In genomic region chr6:32680055-32680454, GRCh38 we compare ENCODE assay signal across 29 cellular contexts. TPM values are rescaled to one million over a fixed set of nuclear protein-coding genes. Genes with fewer than 3 reads are reported as not detected.
"Had no signal": no experiment of that assay in that cellular context is flagged by ENCODE, and none has a peak within 500 bp of the region (broad histone marks: within the 10 kb centered on the region; RNA-seq: fewer than 3 reads in every experiment).

No MANE protein-coding gene starts in this region.

- H3K4me1 Mint-ChIP-seq: nephron progenitor cell had no signal

- H3K4me3 Mint-ChIP-seq: naive thymus-derived CD8-positive, alpha-beta T cell; nephron progenitor cell; stimulated activated naive CD8-positive, alpha-beta T cell treated with anti-CD3 and anti-CD28 coated beads, Interleukin-15, amount 100 ng/mL, for 72 hours had no signal

- H3K9me3 ChIP-seq: heart left ventricle, ovary, psoas muscle, suprapubic skin, vagina had no signal

- ATAC-seq: foreskin keratinocyte; gastroesophageal sphincter; heart left ventricle; left cardiac atrium; left lung; naive thymus-derived CD8-positive, alpha-beta T cell; psoas muscle; right cardiac atrium; stimulated activated naive CD8-positive, alpha-beta T cell treated with anti-CD3 and anti-CD28 coated beads, Interleukin-15, amount 100 ng/mL, for 72 hours had no signal

- DNase-seq: effector CD8-positive, alpha-beta T cell; foreskin keratinocyte; heart left ventricle; left cardiac atrium; left lung; mesendoderm; midbrain; naive thymus-derived CD8-positive, alpha-beta T cell; nephron progenitor cell; occipital lobe; ovary; posterior cingulate gyrus; psoas muscle; right cardiac atrium; sigmoid colon; stimulated activated CD4-positive, alpha-beta T cell treated with anti-CD3 and anti-CD28 coated beads, Interleukin-4, amount 100 ng/mL, for 4 hours; stimulated activated naive CD4-positive, alpha-beta T cell; stimulated activated naive CD8-positive, alpha-beta T cell treated with anti-CD3 and anti-CD28 coated beads, Interleukin-15, amount 100 ng/mL, for 72 hours; trophoblast cell had no signal

- H3K27ac ChIP-seq: esophagus muscularis mucosa, foreskin keratinocyte, gastroesophageal sphincter, heart left ventricle, hepatocyte, left lung, ovary, psoas muscle, sigmoid colon, suprapubic skin, vagina had no signal

- H3K4me1 ChIP-seq: esophagus muscularis mucosa, foreskin keratinocyte, gastroesophageal sphincter, left lung, psoas muscle, sigmoid colon, suprapubic skin, vagina had no signal

- H3K27ac Mint-ChIP-seq: nephron progenitor cell had no signal

- H3K79me2 ChIP-seq: hepatocyte had no signal

- H2AFZ ChIP-seq: hepatocyte had no signal

- H3K36me3 ChIP-seq: esophagus muscularis mucosa, gastroesophageal sphincter, heart left ventricle, left lung, ovary, sigmoid colon, suprapubic skin, vagina had no signal

- H3K27me3 ChIP-seq: hepatocyte, left lung, ovary, vagina had no signal

- H3K4me3 ChIP-seq: esophagus muscularis mucosa, gastroesophageal sphincter, heart left ventricle, hepatocyte, left lung, ovary, psoas muscle, sigmoid colon, suprapubic skin, vagina had no signal

- H3K4me2 ChIP-seq: hepatocyte had no signal

RNA-seq across cellular contexts. Expression of gene HLA-DQB1, which starts 13.6 kb away (rescaled TPM):
- total RNA-seq: endothelial cell of umbilical vein, fibroblast of lung had no signal
- polyA plus RNA-seq: endothelial cell of umbilical vein, fibroblast of lung had no signal

RNA-seq across cellular contexts. Expression of gene HLA-DQA1, which starts 42.8 kb away (rescaled TPM):
- total RNA-seq: endothelial cell of umbilical vein, epithelial cell of proximal tubule, fibroblast of lung, foreskin keratinocyte, hepatocyte, lung microvascular endothelial cell, renal cortical epithelial cell had no signal
- polyA plus RNA-seq: endothelial cell of umbilical vein, foreskin keratinocyte, hepatocyte had no signal
